Comparison of ENCODE assay signal across 1 cellular context in the genomic region with DNA sequence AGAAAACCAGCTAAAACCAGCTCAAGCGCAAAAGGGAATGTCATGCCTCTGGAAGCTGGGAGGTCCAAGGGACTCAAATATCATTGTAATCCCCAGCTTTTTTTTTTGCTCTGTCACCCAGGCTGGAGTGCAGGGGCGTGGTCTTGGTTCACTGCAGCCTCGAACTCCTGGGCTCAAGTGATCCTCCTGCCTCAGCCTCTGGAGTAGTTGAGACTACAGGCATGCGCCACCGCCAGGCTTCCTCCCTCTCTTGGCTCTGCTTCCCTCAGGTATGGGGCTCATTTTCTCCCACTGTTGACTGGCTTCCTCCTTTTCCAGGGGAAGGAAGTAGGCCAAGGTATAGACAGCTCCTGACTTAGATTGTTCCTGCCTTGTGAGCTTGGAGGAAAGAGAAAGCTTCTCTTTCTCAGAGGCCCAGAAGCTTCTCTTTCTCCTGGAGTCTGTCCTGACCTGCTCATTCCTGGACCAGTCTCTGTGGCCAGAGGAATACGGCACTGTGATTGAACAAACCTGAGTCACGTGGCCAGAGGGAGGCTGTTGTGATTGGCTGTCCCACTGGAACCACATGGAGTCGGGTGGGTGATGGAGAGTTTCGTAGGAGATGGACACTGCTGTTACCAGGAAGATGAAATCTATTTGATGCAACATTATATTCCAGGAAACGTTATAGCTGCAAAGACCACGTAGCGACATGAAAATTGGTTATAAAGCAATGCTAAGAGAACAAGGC.
A peak's percentile ranks its signal among the peaks of the same experiment; 100 is the strongest.
TF ChIP-seq lines count a peak whose summit lies in the region.

No MANE protein-coding gene starts in this region.

TF ChIP-seq in H1, 55 proteins besides CTCF, POLR2A, EP300 and RAD21:
- TF ChIP-seq, protein P1, sequence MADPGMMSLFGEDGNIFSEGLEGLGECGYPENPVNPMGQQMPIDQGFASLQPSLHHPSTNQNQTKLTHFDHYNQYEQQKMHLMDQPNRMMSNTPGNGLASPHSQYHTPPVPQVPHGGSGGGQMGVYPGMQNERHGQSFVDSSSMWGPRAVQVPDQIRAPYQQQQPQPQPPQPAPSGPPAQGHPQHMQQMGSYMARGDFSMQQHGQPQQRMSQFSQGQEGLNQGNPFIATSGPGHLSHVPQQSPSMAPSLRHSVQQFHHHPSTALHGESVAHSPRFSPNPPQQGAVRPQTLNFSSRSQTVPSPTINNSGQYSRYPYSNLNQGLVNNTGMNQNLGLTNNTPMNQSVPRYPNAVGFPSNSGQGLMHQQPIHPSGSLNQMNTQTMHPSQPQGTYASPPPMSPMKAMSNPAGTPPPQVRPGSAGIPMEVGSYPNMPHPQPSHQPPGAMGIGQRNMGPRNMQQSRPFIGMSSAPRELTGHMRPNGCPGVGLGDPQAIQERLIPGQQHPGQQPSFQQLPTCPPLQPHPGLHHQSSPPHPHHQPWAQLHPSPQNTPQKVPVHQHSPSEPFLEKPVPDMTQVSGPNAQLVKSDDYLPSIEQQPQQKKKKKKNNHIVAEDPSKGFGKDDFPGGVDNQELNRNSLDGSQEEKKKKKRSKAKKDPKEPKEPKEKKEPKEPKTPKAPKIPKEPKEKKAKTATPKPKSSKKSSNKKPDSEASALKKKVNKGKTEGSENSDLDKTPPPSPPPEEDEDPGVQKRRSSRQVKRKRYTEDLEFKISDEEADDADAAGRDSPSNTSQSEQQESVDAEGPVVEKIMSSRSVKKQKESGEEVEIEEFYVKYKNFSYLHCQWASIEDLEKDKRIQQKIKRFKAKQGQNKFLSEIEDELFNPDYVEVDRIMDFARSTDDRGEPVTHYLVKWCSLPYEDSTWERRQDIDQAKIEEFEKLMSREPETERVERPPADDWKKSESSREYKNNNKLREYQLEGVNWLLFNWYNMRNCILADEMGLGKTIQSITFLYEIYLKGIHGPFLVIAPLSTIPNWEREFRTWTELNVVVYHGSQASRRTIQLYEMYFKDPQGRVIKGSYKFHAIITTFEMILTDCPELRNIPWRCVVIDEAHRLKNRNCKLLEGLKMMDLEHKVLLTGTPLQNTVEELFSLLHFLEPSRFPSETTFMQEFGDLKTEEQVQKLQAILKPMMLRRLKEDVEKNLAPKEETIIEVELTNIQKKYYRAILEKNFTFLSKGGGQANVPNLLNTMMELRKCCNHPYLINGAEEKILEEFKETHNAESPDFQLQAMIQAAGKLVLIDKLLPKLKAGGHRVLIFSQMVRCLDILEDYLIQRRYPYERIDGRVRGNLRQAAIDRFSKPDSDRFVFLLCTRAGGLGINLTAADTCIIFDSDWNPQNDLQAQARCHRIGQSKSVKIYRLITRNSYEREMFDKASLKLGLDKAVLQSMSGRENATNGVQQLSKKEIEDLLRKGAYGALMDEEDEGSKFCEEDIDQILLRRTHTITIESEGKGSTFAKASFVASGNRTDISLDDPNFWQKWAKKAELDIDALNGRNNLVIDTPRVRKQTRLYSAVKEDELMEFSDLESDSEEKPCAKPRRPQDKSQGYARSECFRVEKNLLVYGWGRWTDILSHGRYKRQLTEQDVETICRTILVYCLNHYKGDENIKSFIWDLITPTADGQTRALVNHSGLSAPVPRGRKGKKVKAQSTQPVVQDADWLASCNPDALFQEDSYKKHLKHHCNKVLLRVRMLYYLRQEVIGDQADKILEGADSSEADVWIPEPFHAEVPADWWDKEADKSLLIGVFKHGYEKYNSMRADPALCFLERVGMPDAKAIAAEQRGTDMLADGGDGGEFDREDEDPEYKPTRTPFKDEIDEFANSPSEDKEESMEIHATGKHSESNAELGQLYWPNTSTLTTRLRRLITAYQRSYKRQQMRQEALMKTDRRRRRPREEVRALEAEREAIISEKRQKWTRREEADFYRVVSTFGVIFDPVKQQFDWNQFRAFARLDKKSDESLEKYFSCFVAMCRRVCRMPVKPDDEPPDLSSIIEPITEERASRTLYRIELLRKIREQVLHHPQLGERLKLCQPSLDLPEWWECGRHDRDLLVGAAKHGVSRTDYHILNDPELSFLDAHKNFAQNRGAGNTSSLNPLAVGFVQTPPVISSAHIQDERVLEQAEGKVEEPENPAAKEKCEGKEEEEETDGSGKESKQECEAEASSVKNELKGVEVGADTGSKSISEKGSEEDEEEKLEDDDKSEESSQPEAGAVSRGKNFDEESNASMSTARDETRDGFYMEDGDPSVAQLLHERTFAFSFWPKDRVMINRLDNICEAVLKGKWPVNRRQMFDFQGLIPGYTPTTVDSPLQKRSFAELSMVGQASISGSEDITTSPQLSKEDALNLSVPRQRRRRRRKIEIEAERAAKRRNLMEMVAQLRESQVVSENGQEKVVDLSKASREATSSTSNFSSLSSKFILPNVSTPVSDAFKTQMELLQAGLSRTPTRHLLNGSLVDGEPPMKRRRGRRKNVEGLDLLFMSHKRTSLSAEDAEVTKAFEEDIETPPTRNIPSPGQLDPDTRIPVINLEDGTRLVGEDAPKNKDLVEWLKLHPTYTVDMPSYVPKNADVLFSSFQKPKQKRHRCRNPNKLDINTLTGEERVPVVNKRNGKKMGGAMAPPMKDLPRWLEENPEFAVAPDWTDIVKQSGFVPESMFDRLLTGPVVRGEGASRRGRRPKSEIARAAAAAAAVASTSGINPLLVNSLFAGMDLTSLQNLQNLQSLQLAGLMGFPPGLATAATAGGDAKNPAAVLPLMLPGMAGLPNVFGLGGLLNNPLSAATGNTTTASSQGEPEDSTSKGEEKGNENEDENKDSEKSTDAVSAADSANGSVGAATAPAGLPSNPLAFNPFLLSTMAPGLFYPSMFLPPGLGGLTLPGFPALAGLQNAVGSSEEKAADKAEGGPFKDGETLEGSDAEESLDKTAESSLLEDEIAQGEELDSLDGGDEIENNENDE (IDR thresholded peaks at IDR 0.05; ENCODE audit: insufficient replicate concordance, low read length): no peak
- TF ChIP-seq, protein P2, sequence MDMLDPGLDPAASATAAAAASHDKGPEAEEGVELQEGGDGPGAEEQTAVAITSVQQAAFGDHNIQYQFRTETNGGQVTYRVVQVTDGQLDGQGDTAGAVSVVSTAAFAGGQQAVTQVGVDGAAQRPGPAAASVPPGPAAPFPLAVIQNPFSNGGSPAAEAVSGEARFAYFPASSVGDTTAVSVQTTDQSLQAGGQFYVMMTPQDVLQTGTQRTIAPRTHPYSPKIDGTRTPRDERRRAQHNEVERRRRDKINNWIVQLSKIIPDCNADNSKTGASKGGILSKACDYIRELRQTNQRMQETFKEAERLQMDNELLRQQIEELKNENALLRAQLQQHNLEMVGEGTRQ (IDR thresholded peaks at IDR 0.05; ENCODE audit: low read length): peak; percentile 58
